7 cellular contexts compared by ENCODE assay signal in genomic region chr1:116498789-116499628, GRCh38.
DNase-seq lines count a peak whose midpoint lies in the region; ATAC-seq and TF ChIP-seq lines count a peak whose summit lies in the region.

No MANE protein-coding gene starts in this region.

- H3K27me3 Mint-ChIP-seq in T-helper 2 cell treated with Interferon-gamma antibody and Interleukin-4, amounts not matched to agents 5 μg/mL and 100 μg/mL, for 36 hours (ENCODE audit: low read depth): no peaks in the 10 kb centered on the region

- peaks cover 19% of the 10 kb centered on the region for H3K36me3 Mint-ChIP-seq in T-helper 2 cell treated with Interferon-gamma antibody and Interleukin-4, amounts not matched to agents 5 μg/mL and 100 μg/mL, for 36 hours (ENCODE audit: low read depth)

- H3K4me3 ChIP-seq in kidney epithelial cell (ENCODE audit: low read depth, low read length): no peak overlapping the region

- peaks cover 49% of the 10 kb centered on the region for H3K4me1 Mint-ChIP-seq in T-helper 2 cell treated with Interferon-gamma antibody and Interleukin-4, amounts not matched to agents 5 μg/mL and 100 μg/mL, for 36 hours (ENCODE audit: low read depth)

- ATAC-seq in HG02759 (IDR thresholded peaks at IDR 0.05; ENCODE audit: unreplicated experiment): peak; percentile 60

- no peaks in the 10 kb centered on the region for H3K9me3 Mint-ChIP-seq in T-helper 2 cell treated with Interferon-gamma antibody and Interleukin-4, amounts not matched to agents 5 μg/mL and 100 μg/mL, for 36 hours

- TF ChIP-seq CTCF in GM10266 (IDR thresholded peaks at IDR 0.05; ENCODE audit: control insufficient read depth, insufficient read depth, low read depth, missing control alignments) (peak; percentile 63), kidney epithelial cell (IDR thresholded peaks at IDR 0.05; ENCODE audit: insufficient read depth, low read length, poor library complexity, severe bottlenecking) (peak; percentile 81)

- H3K27me3 ChIP-seq in kidney epithelial cell (ENCODE audit: control insufficient read depth, insufficient read depth, low read length): no peaks in the 10 kb centered on the region

- peak overlapping the region; percentile 14 for H3K27ac Mint-ChIP-seq in T-helper 2 cell treated with Interferon-gamma antibody and Interleukin-4, amounts not matched to agents 5 μg/mL and 100 μg/mL, for 36 hours

- no peak overlapping the region for H3K4me3 Mint-ChIP-seq in T-helper 2 cell treated with Interferon-gamma antibody and Interleukin-4, amounts not matched to agents 5 μg/mL and 100 μg/mL, for 36 hours

- no peaks in the 10 kb centered on the region for H3K36me3 ChIP-seq in kidney epithelial cell (ENCODE audit: control insufficient read depth, insufficient read depth, low read length)

- DNase-seq in GM10266 (ENCODE audit: extremely low spot score) (peak; percentile 66), NCI-H187 (lab: John Stamatoyannopoulos, UW) (peak; percentile 56), kidney epithelial cell (ENCODE audit: low read depth) (no peak)
- peak; percentile 31 for DNase-seq in T-helper 2 cell treated with Interferon-gamma antibody and Interleukin-4, amounts not matched to agents 5 μg/mL and 100 μg/mL, for 36 hours (ENCODE audit: low spot score)
- peak; percentile 47 for DNase-seq in central memory CD4-positive, alpha-beta T cell
- peak; percentile 18 for DNase-seq in stimulated activated CD4-positive, alpha-beta T cell treated with anti-CD3 and anti-CD28 coated beads, Interleukin-4, amount 100 ng/mL, for 1 hour
